ENCODE assay signal across 10 cellular contexts in the genomic region with DNA sequence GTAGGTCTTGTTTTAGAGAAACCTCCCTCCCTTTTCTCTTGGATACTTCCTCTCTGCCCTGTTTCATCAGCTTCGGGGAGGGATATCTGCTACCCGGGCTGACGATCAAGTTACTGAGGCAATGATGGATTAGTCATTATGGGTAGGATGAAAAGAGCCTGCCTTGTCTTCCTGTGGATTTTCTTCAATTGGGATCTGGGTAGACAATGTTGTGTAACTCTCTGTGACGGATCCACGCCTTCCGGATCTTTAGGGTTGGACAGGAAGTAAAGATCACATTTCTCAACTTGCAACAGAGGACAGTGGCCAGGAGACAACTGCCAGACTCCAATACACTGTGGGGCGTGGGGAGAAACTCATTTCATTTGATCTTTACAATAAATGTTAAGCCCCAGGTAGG. TPM values are rescaled to one million over a fixed set of nuclear protein-coding genes. Genes with fewer than 3 reads are reported as not detected.
DNase-seq lines count a peak whose midpoint lies in the region; ATAC-seq and TF ChIP-seq lines count a peak whose summit lies in the region.
"Had no signal": no experiment of that assay in that cellular context is flagged by ENCODE, and none has a peak within 500 bp of the region (broad histone marks: within the 10 kb centered on the region; RNA-seq: fewer than 3 reads in every experiment).

No MANE protein-coding gene starts in this region.

- no peak overlapping the region for H3K27ac Mint-ChIP-seq in activated naive CD8-positive, alpha-beta T cell treated with anti-CD3 and anti-CD28 coated beads, Interleukin-2, amount 50 U/mL, for 24 hours

- H3K27me3 ChIP-seq in osteoblast (ENCODE audit: insufficient read depth, low read length) = no peaks in the 10 kb centered on the region

- H3K27me3 Mint-ChIP-seq in activated naive CD8-positive, alpha-beta T cell treated with anti-CD3 and anti-CD28 coated beads, Interleukin-2, amount 50 U/mL, for 24 hours = peaks cover 3% of the 10 kb centered on the region

- peak overlapping the region; percentile 76 for H3K27ac ChIP-seq in RWPE1
- H3K27ac ChIP-seq in osteoblast (ENCODE audit: low read depth, low read length) = peak overlapping the region; percentile 68

- H3K9me3 ChIP-seq in osteoblast (ENCODE audit: low read depth, low read length) = no peaks in the 10 kb centered on the region

- peaks cover 16% of the 10 kb centered on the region for H3K4me1 ChIP-seq in osteoblast (ENCODE audit: insufficient read depth, low read length)

- no peaks in the 10 kb centered on the region for H3K9me3 Mint-ChIP-seq in activated naive CD8-positive, alpha-beta T cell treated with anti-CD3 and anti-CD28 coated beads, Interleukin-2, amount 50 U/mL, for 24 hours

- CTCF ChIA-PET in RWPE1 (lab: Yijun Ruan, JAX) = interaction anchor here (1.5 kb wide), 1 partner anchor 41 kb away, joined by 4 read pairs; no protein-coding TSS in a partner anchor

- H3K4me3 Mint-ChIP-seq in activated naive CD8-positive, alpha-beta T cell treated with anti-CD3 and anti-CD28 coated beads, Interleukin-2, amount 50 U/mL, for 24 hours = no peak overlapping the region

- H3K4me1 Mint-ChIP-seq in activated naive CD8-positive, alpha-beta T cell treated with anti-CD3 and anti-CD28 coated beads, Interleukin-2, amount 50 U/mL, for 24 hours = peaks cover 4% of the 10 kb centered on the region

- no peak for ATAC-seq in activated naive CD8-positive, alpha-beta T cell treated with anti-CD3 and anti-CD28 coated beads, Interleukin-2, amount 50 U/mL, for 24 hours
- ATAC-seq in HG02642 (IDR thresholded peaks at IDR 0.05; ENCODE audit: poor library complexity, unreplicated experiment) = no peak

- H2AFZ ChIP-seq in osteoblast (ENCODE audit: low read length) = peak overlapping the region; percentile 86

- H3K79me2 ChIP-seq in osteoblast (ENCODE audit: insufficient read depth, low read length) = no peaks in the 10 kb centered on the region

- no peak overlapping the region for H3K4me3 ChIP-seq in fibroblast of pulmonary artery (replicated peaks; ENCODE audit: low read depth, low read length)
- no peak overlapping the region for H3K4me3 ChIP-seq in osteoblast (ENCODE audit: insufficient read depth, low read length)

- POLR2A ChIA-PET in RWPE1 (lab: Yijun Ruan, JAX; ENCODE audit: low non-redundant PET) = interaction anchor here (0.8 kb wide), 1 partner anchor 9 kb away, joined by 3 read pairs; no protein-coding TSS in a partner anchor

- H4K20me1 ChIP-seq in osteoblast (ENCODE audit: insufficient read depth, low read length) = no peaks in the 10 kb centered on the region

- peak overlapping the region; percentile 16 for H3K4me2 ChIP-seq in osteoblast (ENCODE audit: insufficient read depth, low read length)

- H3K36me3 Mint-ChIP-seq in activated naive CD8-positive, alpha-beta T cell treated with anti-CD3 and anti-CD28 coated beads, Interleukin-2, amount 50 U/mL, for 24 hours (ENCODE audit: low read depth) = no peaks in the 10 kb centered on the region

- peak; percentile 90 for DNase-seq in ELR (ENCODE audit: low read depth)
- DNase-seq in RWPE1 (ENCODE audit: low spot score) = peak; percentile 88
- DNase-seq in fibroblast of pulmonary artery (ENCODE audit: low read depth) = peak; percentile 96
- DNase-seq in osteoblast (ENCODE audit: insufficient read length, low spot score, missing footprints) = peak; percentile 85
- DNase-seq in activated naive CD8-positive, alpha-beta T cell treated with anti-CD3 and anti-CD28 coated beads, Interleukin-2, amount 50 U/mL, for 24 hours = no peak
- DNase-seq in NCI-H446 (lab: John Stamatoyannopoulos, UW) = no peak
- DNase-seq in cortex of kidney (lab: John Stamatoyannopoulos, UW) = no peak
- DNase-seq: activated naive CD4-positive, alpha-beta T cell; T-helper 1 cell had no signal

- H3K36me3 ChIP-seq in osteoblast (ENCODE audit: insufficient read depth, low read length) = no peaks in the 10 kb centered on the region

- TF ChIP-seq CTCF in RWPE1 (conservative IDR thresholded peaks at IDR 0.05; ENCODE audit: low read depth) (no peak), fibroblast of pulmonary artery (IDR thresholded peaks at IDR 0.05; ENCODE audit: low read length, missing control alignments) (no peak), osteoblast (IDR thresholded peaks at IDR 0.05; ENCODE audit: extremely low read depth, low read depth, low read length) (no peak)

RNA-seq across cellular contexts. Expression of gene CHST6, which starts 11.3 kb away (rescaled TPM):
- total RNA-seq in osteoblast = 1.1 and 1.5 TPM in 2 replicates

RNA-seq across cellular contexts. Expression of gene CHST5, which starts 29.3 kb away (rescaled TPM):
- under 0.01 TPM in 1 of 2 replicates, not detected in the other for total RNA-seq in osteoblast

RNA-seq across cellular contexts. Expression of gene TMEM170A, which starts 42.1 kb away (rescaled TPM):
- total RNA-seq in osteoblast = 11.6 and 13.6 TPM in 2 replicates

RNA-seq across cellular contexts. Expression of gene TMEM231, which starts 49.5 kb away (rescaled TPM):
- total RNA-seq in osteoblast = 17.0 and 22.4 TPM in 2 replicates

RNA-seq across cellular contexts. Expression of gene GABARAPL2, which starts 59.6 kb away (rescaled TPM):
- total RNA-seq in osteoblast = 32.9 and 36.8 TPM in 2 replicates

Comparison
In these comparisons a context has a peak if more than half of its experiments do, and no peak if none do; other contexts are left out.
1. DNase-seq: peak in ELR (single experiment), RWPE1 (single experiment), fibroblast of pulmonary artery (single experiment) and osteoblast (single experiment); none in activated naive CD8-positive, alpha-beta T cell treated with anti-CD3 and anti-CD28 coated beads, Interleukin-2, amount 50 U/mL, for 24 hours (single experiment), NCI-H446 (0 of 2) and cortex of kidney (single experiment).